2 cellular contexts compared by ENCODE assay signal in genomic region chr9:117734523-117735314, GRCh38.
A peak's percentile ranks its signal among the peaks of the same experiment; 100 is the strongest.
TF ChIP-seq lines count a peak whose summit lies in the region.

No MANE protein-coding gene starts in this region.

TF ChIP-seq in liver, 16 proteins besides CTCF, POLR2A, EP300 and RAD21:
- TF ChIP-seq NR2F2 (IDR thresholded peaks at IDR 0.05) (peak; percentile 82), FOXA2 (IDR thresholded peaks at IDR 0.05) (no peak)

TF ChIP-seq in HepG2, 621 proteins besides CTCF, POLR2A, EP300 and RAD21:
- TF ChIP-seq ZBTB34 (CRISPR knock-in tag; IDR thresholded peaks at IDR 0.05) = no peak
- TF ChIP-seq TEF (CRISPR knock-in tag; IDR thresholded peaks at IDR 0.05) = no peak
- TF ChIP-seq RBFOX2 (IDR thresholded peaks at IDR 0.05; ENCODE audit: low read depth, low read length) = no peak
TF ChIP-seq in HepG2: peak in this region for 0.
